ENCODE assay signal across 1 cellular context in the genomic region with DNA sequence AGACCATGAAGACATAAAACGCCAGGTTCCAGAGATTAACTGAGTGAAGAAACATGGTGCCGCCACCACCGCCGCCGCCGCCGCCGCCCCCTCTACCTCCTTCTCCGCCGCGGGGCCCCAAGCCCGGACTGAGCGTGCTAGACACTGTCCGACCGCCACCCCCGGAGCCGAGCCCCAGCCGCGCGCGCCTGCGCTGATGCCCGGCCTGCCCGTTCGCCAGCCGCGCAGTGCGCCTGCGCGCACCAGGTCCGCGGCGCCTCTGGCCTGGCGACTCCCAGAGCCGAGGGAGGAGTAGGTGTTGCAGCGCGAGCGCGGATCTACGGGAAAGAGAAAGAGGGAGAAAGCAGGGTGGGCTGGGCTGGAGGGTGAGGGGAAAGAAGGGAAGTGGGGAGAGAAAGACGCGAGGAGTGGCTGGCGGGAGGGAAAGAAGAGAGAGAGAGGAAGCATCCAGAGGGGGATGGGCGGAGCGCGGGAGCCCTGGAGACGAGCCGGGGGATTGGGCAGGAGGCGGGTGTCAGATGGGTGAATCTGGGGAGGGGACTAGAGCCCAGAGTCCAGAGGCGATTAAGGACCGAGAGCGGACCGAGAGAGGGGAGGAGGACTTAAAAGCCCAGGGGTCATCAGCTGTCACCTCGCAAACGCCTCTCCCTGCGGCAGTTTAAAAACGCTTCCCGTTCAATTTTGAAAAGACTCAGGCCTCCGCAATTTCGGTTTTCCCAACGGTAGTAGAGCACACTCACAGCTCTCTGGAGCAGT.
TF ChIP-seq lines count a peak whose summit lies in the region.

TSS of gene PGAP1 (minus strand) at position 146 of the 756 bp plus-strand sequence. CDS start at position 55, 91 bp downstream.

TF ChIP-seq in HEK293, 187 proteins besides CTCF, POLR2A, EP300 and RAD21 (continued from another document and continues in another):
- TF ChIP-seq, protein P1, sequence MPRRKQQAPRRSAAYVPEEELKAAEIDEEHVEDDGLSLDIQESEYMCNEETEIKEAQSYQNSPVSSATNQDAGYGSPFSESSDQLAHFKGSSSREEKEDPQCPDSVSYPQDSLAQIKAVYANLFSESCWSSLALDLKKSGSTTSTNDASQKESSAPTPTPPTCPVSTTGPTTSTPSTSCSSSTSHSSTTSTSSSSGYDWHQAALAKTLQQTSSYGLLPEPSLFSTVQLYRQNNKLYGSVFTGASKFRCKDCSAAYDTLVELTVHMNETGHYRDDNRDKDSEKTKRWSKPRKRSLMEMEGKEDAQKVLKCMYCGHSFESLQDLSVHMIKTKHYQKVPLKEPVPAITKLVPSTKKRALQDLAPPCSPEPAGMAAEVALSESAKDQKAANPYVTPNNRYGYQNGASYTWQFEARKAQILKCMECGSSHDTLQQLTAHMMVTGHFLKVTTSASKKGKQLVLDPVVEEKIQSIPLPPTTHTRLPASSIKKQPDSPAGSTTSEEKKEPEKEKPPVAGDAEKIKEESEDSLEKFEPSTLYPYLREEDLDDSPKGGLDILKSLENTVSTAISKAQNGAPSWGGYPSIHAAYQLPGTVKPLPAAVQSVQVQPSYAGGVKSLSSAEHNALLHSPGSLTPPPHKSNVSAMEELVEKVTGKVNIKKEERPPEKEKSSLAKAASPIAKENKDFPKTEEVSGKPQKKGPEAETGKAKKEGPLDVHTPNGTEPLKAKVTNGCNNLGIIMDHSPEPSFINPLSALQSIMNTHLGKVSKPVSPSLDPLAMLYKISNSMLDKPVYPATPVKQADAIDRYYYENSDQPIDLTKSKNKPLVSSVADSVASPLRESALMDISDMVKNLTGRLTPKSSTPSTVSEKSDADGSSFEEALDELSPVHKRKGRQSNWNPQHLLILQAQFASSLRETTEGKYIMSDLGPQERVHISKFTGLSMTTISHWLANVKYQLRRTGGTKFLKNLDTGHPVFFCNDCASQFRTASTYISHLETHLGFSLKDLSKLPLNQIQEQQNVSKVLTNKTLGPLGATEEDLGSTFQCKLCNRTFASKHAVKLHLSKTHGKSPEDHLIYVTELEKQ (tag by site-specific recombination; IDR thresholded peaks at IDR 0.05; ENCODE audit: borderline replicate concordance): 0 out of 2 replicates have a peak, but pooled peaks have one; percentile 40
- peak; percentile 59; the same call in 1 of the 2 replicates for TF ChIP-seq ZNF10 (tag by site-specific recombination; IDR thresholded peaks at IDR 0.05)
- TF ChIP-seq MYNN (tag by site-specific recombination; IDR thresholded peaks at IDR 0.05; ENCODE audit: borderline replicate concordance): no peak
- peak; percentile 95 for TF ChIP-seq ZNF341 (tag by site-specific recombination; IDR thresholded peaks at IDR 0.05; ENCODE audit: low read depth)
- 0 out of 2 replicates have a peak, but pooled peaks have one; percentile 18 for TF ChIP-seq ZNF660 (tag by site-specific recombination; IDR thresholded peaks at IDR 0.05)
- TF ChIP-seq SETDB1 (IDR thresholded peaks at IDR 0.05; ENCODE audit: insufficient read length, low read length): peak; percentile 20
- TF ChIP-seq ZNF202 (tag by site-specific recombination; IDR thresholded peaks at IDR 0.05; ENCODE audit: borderline replicate concordance): no peak
- peak; percentile 54; the same call in 1 of the 2 replicates for TF ChIP-seq HIC1 (tag by site-specific recombination; IDR thresholded peaks at IDR 0.05)
- no peak for TF ChIP-seq KLF10 (tag by site-specific recombination; IDR thresholded peaks at IDR 0.05)
- TF ChIP-seq, protein P2, sequence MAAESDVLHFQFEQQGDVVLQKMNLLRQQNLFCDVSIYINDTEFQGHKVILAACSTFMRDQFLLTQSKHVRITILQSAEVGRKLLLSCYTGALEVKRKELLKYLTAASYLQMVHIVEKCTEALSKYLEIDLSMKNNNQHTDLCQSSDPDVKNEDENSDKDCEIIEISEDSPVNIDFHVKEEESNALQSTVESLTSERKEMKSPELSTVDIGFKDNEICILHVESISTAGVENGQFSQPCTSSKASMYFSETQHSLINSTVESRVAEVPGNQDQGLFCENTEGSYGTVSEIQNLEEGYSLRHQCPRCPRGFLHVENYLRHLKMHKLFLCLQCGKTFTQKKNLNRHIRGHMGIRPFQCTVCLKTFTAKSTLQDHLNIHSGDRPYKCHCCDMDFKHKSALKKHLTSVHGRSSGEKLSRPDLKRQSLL (tag by site-specific recombination; IDR thresholded peaks at IDR 0.05): peak; percentile 84
- TF ChIP-seq ZNF792 (tag by site-specific recombination; IDR thresholded peaks at IDR 0.05): no peak
- no peak for TF ChIP-seq ZNF514 (tag by site-specific recombination; IDR thresholded peaks at IDR 0.05)
- no peak for TF ChIP-seq ZNF155 (tag by site-specific recombination; IDR thresholded peaks at IDR 0.05)
- TF ChIP-seq ZNF169 (tag by site-specific recombination; IDR thresholded peaks at IDR 0.05): no peak
- TF ChIP-seq KLF8 (tag by site-specific recombination; IDR thresholded peaks at IDR 0.05): peak; percentile 96
- peak; percentile 74 for TF ChIP-seq KLF9 (tag by site-specific recombination; IDR thresholded peaks at IDR 0.05; ENCODE audit: low read depth)
- TF ChIP-seq, protein P3, sequence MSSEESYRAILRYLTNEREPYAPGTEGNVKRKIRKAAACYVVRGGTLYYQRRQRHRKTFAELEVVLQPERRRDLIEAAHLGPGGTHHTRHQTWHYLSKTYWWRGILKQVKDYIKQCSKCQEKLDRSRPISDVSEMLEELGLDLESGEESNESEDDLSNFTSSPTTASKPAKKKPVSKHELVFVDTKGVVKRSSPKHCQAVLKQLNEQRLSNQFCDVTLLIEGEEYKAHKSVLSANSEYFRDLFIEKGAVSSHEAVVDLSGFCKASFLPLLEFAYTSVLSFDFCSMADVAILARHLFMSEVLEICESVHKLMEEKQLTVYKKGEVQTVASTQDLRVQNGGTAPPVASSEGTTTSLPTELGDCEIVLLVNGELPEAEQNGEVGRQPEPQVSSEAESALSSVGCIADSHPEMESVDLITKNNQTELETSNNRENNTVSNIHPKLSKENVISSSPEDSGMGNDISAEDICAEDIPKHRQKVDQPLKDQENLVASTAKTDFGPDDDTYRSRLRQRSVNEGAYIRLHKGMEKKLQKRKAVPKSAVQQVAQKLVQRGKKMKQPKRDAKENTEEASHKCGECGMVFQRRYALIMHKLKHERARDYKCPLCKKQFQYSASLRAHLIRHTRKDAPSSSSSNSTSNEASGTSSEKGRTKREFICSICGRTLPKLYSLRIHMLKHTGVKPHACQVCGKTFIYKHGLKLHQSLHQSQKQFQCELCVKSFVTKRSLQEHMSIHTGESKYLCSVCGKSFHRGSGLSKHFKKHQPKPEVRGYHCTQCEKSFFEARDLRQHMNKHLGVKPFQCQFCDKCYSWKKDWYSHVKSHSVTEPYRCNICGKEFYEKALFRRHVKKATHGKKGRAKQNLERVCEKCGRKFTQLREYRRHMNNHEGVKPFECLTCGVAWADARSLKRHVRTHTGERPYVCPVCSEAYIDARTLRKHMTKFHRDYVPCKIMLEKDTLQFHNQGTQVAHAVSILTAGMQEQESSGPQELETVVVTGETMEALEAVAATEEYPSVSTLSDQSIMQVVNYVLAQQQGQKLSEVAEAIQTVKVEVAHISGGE (tag by site-specific recombination; conservative IDR thresholded peaks at IDR 0.05; ENCODE audit: low read depth): 0 out of 2 replicates have a peak, but pooled peaks have one; percentile 41
- TF ChIP-seq ZNF2 (tag by site-specific recombination; IDR thresholded peaks at IDR 0.05): 0 out of 2 replicates have a peak, but pooled peaks have one; percentile 50
- TF ChIP-seq REST (tag by site-specific recombination; IDR thresholded peaks at IDR 0.05): no peak
- TF ChIP-seq ZNF580 (tag by site-specific recombination; IDR thresholded peaks at IDR 0.05): peak; percentile 71; the same call in 1 of the 2 replicates
- peak; percentile 99 for TF ChIP-seq ZNF366 (tag by site-specific recombination; conservative IDR thresholded peaks at IDR 0.05)
- peak; percentile 72 for TF ChIP-seq ZNF423 (tag by site-specific recombination; IDR thresholded peaks at IDR 0.05)
- TF ChIP-seq ZXDB (tag by site-specific recombination; IDR thresholded peaks at IDR 0.05): peak; percentile 89
- no peak for TF ChIP-seq ZNF112 (tag by site-specific recombination; IDR thresholded peaks at IDR 0.05)
- peak; percentile 24; the same call in 1 of the 2 replicates for TF ChIP-seq ZSCAN23 (tag by site-specific recombination; IDR thresholded peaks at IDR 0.05)
- peak; percentile 74; the same call in 1 of the 2 replicates for TF ChIP-seq KLF1 (tag by site-specific recombination; IDR thresholded peaks at IDR 0.05)
- TF ChIP-seq ZNF404 (tag by site-specific recombination; IDR thresholded peaks at IDR 0.05): no peak
- peak; percentile 74 for TF ChIP-seq ZFHX2 (tag by site-specific recombination; conservative IDR thresholded peaks at IDR 0.05)
- TF ChIP-seq PRDM1 (tag by site-specific recombination; IDR thresholded peaks at IDR 0.05): peak; percentile 99
- no peak; the same call in 1 of the 2 replicates for TF ChIP-seq TRIM28 (IDR thresholded peaks at IDR 0.05; ENCODE audit: borderline replicate concordance, low read length)
- TF ChIP-seq PBX3 (CRISPR knock-in tag; IDR thresholded peaks at IDR 0.05): 0 out of 2 replicates have a peak, but pooled peaks have one; percentile 28
- no peak for TF ChIP-seq ZNF19 (tag by site-specific recombination; IDR thresholded peaks at IDR 0.05; ENCODE audit: low read depth)
- TF ChIP-seq ZBTB10 (tag by site-specific recombination; IDR thresholded peaks at IDR 0.05): peak; percentile 66; the same call in 1 of the 2 replicates
- peak; percentile 68 for TF ChIP-seq BCL11A (tag by site-specific recombination; IDR thresholded peaks at IDR 0.05; ENCODE audit: low read depth)
- TF ChIP-seq ZNF391 (tag by site-specific recombination; IDR thresholded peaks at IDR 0.05; ENCODE audit: borderline replicate concordance, low read depth): peak; percentile 77; the same call in 1 of the 2 replicates
